In the genomic region with DNA sequence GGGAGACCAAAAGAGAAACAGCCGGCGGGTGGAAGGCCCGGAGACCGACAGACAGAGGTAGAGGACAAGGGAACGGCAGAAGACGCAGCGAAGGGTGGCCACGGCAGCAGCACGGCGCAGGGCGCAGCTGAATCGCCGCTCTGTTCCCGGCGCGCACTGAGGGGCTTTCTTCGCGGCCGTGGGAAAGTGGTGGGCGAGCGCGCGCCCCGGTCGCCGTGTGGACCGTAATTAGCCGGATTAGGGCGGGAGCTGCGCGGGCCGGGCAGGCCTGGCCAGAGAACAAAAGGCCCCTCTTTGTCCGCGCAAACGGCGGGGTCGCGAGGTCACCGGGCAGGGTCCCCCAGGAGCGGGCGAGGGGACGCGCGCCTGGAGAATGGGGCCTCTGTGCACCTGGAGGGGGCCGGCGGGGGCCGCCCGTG, we compare ENCODE assay signal across 20 cellular contexts.
DNase-seq lines count a peak whose midpoint lies in the region; ATAC-seq and TF ChIP-seq lines count a peak whose summit lies in the region.
"Had no signal": no experiment of that assay in that cellular context is flagged by ENCODE, and none has a peak within 500 bp of the region (broad histone marks: within the 10 kb centered on the region; RNA-seq: fewer than 3 reads in every experiment).

No MANE protein-coding gene starts in this region.

- H3K9me3 ChIP-seq in ectodermal cell (ENCODE audit: control insufficient read depth, low read length): no peaks in the 10 kb centered on the region
- no peaks in the 10 kb centered on the region for H3K9me3 ChIP-seq in tibial nerve
- H3K9me3 ChIP-seq: gastroesophageal sphincter, neutrophil, upper lobe of right lung had no signal

- H3K27me3 ChIP-seq in ectodermal cell (ENCODE audit: control insufficient read depth, insufficient read depth, low read length, poor library complexity, severe bottlenecking) (no peaks in the 10 kb centered on the region), tibial nerve (no peaks in the 10 kb centered on the region)
- H3K27me3 ChIP-seq: BLaER1 treated with 17β-estradiol and CSF1 and Interleukin-3, amounts not matched to agents 10 nM and 100 nM; gastroesophageal sphincter; neutrophil; upper lobe of right lung had no signal

- 83 to 87% methylated on average over 48 of the region's 48 CpGs for WGBS in ectodermal cell, 2 experiments
- WGBS in tibial nerve, 2 donors: 30 to 44% methylated on average over 40 to 48 of the region's 48 CpGs

- no peaks in the 10 kb centered on the region for H3K27me3 Mint-ChIP-seq in nephron (ENCODE audit: low read depth)
- H3K27me3 Mint-ChIP-seq: IgD-negative memory B cell had no signal

- H3K36me3 Mint-ChIP-seq in nephron (ENCODE audit: low read depth): peaks cover 8% of the 10 kb centered on the region
- H3K36me3 Mint-ChIP-seq: stimulated activated effector memory CD8-positive, alpha-beta T cell treated with anti-CD3 and anti-CD28 coated beads, Interleukin-12 subunit alpha, Interleukin-12 subunit beta, amount 100 ng/mL, for 72 hours had no signal

- ATAC-seq in Right ventricle myocardium inferior (no peak), left ventricle myocardium superior (no peak), GM18861 (IDR thresholded peaks at IDR 0.05; ENCODE audit: unreplicated experiment) (no peak)
- ATAC-seq: gastroesophageal sphincter, upper lobe of right lung had no signal

- no peak overlapping the region for H3K4me3 Mint-ChIP-seq in nephron
- H3K4me3 Mint-ChIP-seq: HFFc6; IgD-negative memory B cell; stimulated activated effector memory CD8-positive, alpha-beta T cell treated with anti-CD3 and anti-CD28 coated beads, Interleukin-12 subunit alpha, Interleukin-12 subunit beta, amount 100 ng/mL, for 72 hours had no signal

- H3K4me3 ChIP-seq in ectodermal cell (ENCODE audit: insufficient read depth, low read depth, low read length) (no peak overlapping the region), tibial nerve (peak overlapping the region in 2 of 4 donors; percentile 11 to 30)
- H3K4me3 ChIP-seq: BLaER1 treated with 17β-estradiol and CSF1 and Interleukin-3, amounts not matched to agents 10 nM and 100 nM; gastroesophageal sphincter; upper lobe of right lung had no signal

- H3K4me1 ChIP-seq in ectodermal cell (ENCODE audit: control insufficient read depth, insufficient read depth, low read length) (peaks cover 31% of the 10 kb centered on the region), tibial nerve (peaks cover 0 to 66% (median 41%) of the 10 kb centered on the region in 4 donors)

- no peak for TF ChIP-seq POLR2A in tibial nerve (IDR thresholded peaks at IDR 0.05)

- peaks cover 41% of the 10 kb centered on the region for H3K4me1 Mint-ChIP-seq in nephron
- H3K4me1 Mint-ChIP-seq: IgD-negative memory B cell; stimulated activated effector memory CD8-positive, alpha-beta T cell treated with anti-CD3 and anti-CD28 coated beads, Interleukin-12 subunit alpha, Interleukin-12 subunit beta, amount 100 ng/mL, for 72 hours had no signal

- H3K27ac Mint-ChIP-seq in nephron: peak overlapping the region; percentile 42 to 62 (median 51)
- H3K27ac Mint-ChIP-seq: IgD-negative memory B cell; stimulated activated effector memory CD8-positive, alpha-beta T cell treated with anti-CD3 and anti-CD28 coated beads, Interleukin-12 subunit alpha, Interleukin-12 subunit beta, amount 100 ng/mL, for 72 hours had no signal

- DNase-seq in Right ventricle myocardium inferior (ENCODE audit: missing footprints) (peak; percentile 11), left ventricle myocardium superior (no peak), tibial nerve (ENCODE audit: low spot score in 2 of 2) (no peak), NCI-H2029 (lab: John Stamatoyannopoulos, UW) (no peak), NCI-H1694 treated with DMSO at 0.1 percent for 48 hours (lab: John Stamatoyannopoulos, UW) (no peak)
- DNase-seq: activated CD4-positive, alpha-beta T cell treated with anti-CD3 and anti-CD28 coated beads, Interleukin-2, amount 50 U/mL, for 48 hours; activated T-cell treated with anti-CD3 and anti-CD28 coated beads, Interleukin-2, amount 50 U/mL, for 48 hours; DMS79; HFFc6; small intestine; SW 1271; upper lobe of right lung had no signal

- H3K27ac ChIP-seq in ectodermal cell (ENCODE audit: insufficient read depth, low read depth, low read length, poor library complexity, severe bottlenecking) (peak overlapping the region; percentile 63), tibial nerve (peak overlapping the region; percentile 48 to 90 (median 74))
- H3K27ac ChIP-seq: BLaER1 treated with 17β-estradiol and CSF1 and Interleukin-3, amounts not matched to agents 10 nM and 100 nM; neutrophil; upper lobe of right lung had no signal

- intact Hi-C loops in Right ventricle myocardium inferior (cut with DNase I) (no loop called here), left ventricle myocardium superior (cut with micrococcal nuclease) (no loop called here)

- peaks cover 7% of the 10 kb centered on the region for H3K9me3 Mint-ChIP-seq in nephron
- H3K9me3 Mint-ChIP-seq: stimulated activated effector memory CD8-positive, alpha-beta T cell treated with anti-CD3 and anti-CD28 coated beads, Interleukin-12 subunit alpha, Interleukin-12 subunit beta, amount 100 ng/mL, for 72 hours had no signal

- peak in 1 of 2 donors; percentile 71 for TF ChIP-seq EP300 in tibial nerve (IDR thresholded peaks at IDR 0.05)

- no peak for TF ChIP-seq CTCF in nephron (IDR thresholded peaks at IDR 0.05; ENCODE audit: unreplicated experiment in 3 of 3)
- TF ChIP-seq CTCF in tibial nerve (IDR thresholded peaks at IDR 0.05): no peak

- H3K36me3 ChIP-seq in ectodermal cell (ENCODE audit: control insufficient read depth, insufficient read depth, low read length): no peaks in the 10 kb centered on the region
- H3K36me3 ChIP-seq in tibial nerve: no peaks in the 10 kb centered on the region
- H3K36me3 ChIP-seq: BLaER1 treated with 17β-estradiol and CSF1 and Interleukin-3, amounts not matched to agents 10 nM and 100 nM; gastroesophageal sphincter; neutrophil; upper lobe of right lung had no signal
